In genomic region chr10:33270971-33271370, GRCh38 we compare ENCODE assay signal across 1 cellular context.
TF ChIP-seq lines count a peak whose summit lies in the region.

No MANE protein-coding gene starts in this region.

TF ChIP-seq in IMR-90, 13 proteins besides CTCF, POLR2A, EP300 and RAD21 (continued from another document):
- TF ChIP-seq USF2 (IDR thresholded peaks at IDR 0.05; ENCODE audit: low read depth, low read length): no peak
- no peak for TF ChIP-seq CEBPB (IDR thresholded peaks at IDR 0.05; ENCODE audit: low read depth, low read length)
